1 cellular context compared by ENCODE assay signal in the genomic region with DNA sequence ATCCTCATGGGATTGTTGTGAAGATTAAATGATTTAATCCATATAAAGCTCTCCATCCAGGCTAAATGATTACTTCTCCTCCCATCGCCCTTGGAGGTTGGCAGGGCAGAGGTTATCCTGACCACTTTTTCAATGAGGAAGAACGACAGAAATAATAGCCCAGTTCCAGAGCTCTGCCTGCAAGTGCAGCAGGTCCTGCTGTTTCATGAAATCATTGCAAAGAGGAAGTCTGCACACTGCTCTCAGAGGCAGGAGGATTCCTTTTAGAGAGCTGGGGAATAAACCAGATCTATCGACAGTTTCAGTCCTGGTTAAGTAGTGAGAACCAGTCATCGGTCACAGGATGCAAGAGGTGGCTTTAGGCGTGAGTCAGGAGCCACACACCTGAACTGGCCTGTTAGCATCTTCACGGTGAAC.
TF ChIP-seq lines count a peak whose summit lies in the region.

No MANE protein-coding gene starts in this region.

TF ChIP-seq in GM23338, 12 proteins besides CTCF, POLR2A, EP300 and RAD21 (continued from another document):
- TF ChIP-seq, protein P1, sequence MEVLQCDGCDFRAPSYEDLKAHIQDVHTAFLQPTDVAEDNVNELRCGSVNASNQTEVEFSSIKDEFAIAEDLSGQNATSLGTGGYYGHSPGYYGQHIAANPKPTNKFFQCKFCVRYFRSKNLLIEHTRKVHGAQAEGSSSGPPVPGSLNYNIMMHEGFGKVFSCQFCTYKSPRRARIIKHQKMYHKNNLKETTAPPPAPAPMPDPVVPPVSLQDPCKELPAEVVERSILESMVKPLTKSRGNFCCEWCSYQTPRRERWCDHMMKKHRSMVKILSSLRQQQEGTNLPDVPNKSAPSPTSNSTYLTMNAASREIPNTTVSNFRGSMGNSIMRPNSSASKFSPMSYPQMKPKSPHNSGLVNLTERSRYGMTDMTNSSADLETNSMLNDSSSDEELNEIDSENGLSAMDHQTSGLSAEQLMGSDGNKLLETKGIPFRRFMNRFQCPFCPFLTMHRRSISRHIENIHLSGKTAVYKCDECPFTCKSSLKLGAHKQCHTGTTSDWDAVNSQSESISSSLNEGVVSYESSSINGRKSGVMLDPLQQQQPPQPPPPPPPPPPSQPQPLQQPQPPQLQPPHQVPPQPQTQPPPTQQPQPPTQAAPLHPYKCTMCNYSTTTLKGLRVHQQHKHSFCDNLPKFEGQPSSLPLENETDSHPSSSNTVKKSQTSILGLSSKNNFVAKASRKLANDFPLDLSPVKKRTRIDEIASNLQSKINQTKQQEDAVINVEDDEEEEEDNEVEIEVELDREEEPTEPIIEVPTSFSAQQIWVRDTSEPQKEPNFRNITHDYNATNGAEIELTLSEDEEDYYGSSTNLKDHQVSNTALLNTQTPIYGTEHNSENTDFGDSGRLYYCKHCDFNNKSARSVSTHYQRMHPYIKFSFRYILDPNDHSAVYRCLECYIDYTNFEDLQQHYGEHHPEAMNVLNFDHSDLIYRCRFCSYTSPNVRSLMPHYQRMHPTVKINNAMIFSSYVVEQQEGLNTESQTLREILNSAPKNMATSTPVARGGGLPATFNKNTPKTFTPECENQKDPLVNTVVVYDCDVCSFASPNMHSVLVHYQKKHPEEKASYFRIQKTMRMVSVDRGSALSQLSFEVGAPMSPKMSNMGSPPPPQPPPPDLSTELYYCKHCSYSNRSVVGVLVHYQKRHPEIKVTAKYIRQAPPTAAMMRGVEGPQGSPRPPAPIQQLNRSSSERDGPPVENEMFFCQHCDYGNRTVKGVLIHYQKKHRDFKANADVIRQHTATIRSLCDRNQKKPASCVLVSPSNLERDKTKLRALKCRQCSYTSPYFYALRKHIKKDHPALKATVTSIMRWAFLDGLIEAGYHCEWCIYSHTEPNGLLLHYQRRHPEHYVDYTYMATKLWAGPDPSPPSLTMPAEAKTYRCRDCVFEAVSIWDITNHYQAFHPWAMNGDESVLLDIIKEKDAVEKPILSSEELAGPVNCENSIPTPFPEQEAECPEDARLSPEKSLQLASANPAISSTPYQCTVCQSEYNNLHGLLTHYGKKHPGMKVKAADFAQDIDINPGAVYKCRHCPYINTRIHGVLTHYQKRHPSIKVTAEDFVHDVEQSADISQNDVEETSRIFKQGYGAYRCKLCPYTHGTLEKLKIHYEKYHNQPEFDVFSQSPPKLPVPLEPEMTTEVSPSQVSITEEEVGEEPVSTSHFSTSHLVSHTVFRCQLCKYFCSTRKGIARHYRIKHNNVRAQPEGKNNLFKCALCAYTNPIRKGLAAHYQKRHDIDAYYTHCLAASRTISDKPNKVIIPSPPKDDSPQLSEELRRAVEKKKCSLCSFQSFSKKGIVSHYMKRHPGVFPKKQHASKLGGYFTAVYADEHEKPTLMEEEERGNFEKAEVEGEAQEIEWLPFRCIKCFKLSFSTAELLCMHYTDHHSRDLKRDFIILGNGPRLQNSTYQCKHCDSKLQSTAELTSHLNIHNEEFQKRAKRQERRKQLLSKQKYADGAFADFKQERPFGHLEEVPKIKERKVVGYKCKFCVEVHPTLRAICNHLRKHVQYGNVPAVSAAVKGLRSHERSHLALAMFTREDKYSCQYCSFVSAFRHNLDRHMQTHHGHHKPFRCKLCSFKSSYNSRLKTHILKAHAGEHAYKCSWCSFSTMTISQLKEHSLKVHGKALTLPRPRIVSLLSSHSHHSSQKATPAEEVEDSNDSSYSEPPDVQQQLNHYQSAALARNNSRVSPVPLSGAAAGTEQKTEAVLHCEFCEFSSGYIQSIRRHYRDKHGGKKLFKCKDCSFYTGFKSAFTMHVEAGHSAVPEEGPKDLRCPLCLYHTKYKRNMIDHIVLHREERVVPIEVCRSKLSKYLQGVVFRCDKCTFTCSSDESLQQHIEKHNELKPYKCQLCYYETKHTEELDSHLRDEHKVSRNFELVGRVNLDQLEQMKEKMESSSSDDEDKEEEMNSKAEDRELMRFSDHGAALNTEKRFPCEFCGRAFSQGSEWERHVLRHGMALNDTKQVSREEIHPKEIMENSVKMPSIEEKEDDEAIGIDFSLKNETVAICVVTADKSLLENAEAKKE (CRISPR knock-in tag; IDR thresholded peaks at IDR 0.05), result no peak
- TF ChIP-seq EZH2 (IDR thresholded peaks at IDR 0.05; ENCODE audit: low read depth, unreplicated experiment), result no peak
- no peak for TF ChIP-seq CREB1 (CRISPR knock-in tag; IDR thresholded peaks at IDR 0.05; ENCODE audit: low read depth)
- TF ChIP-seq EZH2phosphoT487 (IDR thresholded peaks at IDR 0.05; ENCODE audit: unreplicated experiment), result no peak
- no peak for TF ChIP-seq ZNF331 (CRISPR knock-in tag; IDR thresholded peaks at IDR 0.05; ENCODE audit: low read depth)
- TF ChIP-seq STAT1 (IDR thresholded peaks at IDR 0.05; ENCODE audit: unreplicated experiment), result no peak
- TF ChIP-seq POLR2AphosphoS5 (IDR thresholded peaks at IDR 0.05; ENCODE audit: low read depth), result no peak
